ENCODE assay signal across 9 cellular contexts in the genomic region with DNA sequence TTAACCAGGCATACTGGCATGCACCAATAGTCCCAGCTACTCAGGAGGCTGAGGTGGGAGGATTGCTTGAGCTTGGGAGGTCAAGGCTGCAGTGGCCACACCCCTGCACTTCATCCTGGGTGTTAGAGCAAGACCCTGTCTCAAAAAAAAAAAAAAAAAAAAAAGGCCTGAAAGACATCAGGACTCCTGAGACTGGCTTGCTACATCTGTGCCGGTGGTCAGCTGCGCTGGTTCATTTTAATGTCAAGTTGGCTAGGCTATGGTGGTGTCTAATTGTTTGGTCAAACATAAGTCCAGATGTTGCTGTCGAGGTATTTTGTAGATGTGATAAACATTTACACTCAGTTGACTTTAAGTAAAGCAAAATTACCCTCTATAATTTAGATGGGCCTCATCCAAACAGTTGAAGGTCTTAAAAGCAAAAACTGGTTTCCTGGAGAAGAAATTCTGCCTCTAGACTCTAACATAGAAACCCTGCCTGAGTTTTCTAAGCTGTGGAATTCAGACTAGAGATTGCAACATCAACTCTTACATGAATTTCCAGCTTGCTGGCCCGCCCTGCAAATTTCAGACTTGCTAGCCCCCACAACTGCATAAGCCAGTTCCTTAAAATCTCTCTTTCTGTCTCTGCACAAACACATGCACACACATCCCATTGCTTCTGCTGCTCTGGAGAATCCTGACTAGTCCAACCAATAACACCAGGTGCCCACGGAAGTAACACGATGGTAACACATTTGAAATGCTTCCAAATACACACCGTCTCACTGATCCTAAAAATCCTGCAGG. TPM values are rescaled to one million over a fixed set of nuclear protein-coding genes. Genes with fewer than 3 reads are reported as not detected.
DNase-seq lines count a peak whose midpoint lies in the region; ATAC-seq, FAIRE-seq and TF ChIP-seq lines count a peak whose summit lies in the region.
"Had no signal": no experiment of that assay in that cellular context is flagged by ENCODE, and none has a peak within 500 bp of the region (broad histone marks: within the 10 kb centered on the region; RNA-seq: fewer than 3 reads in every experiment).

No MANE protein-coding gene starts in this region.

- no peaks in the 10 kb centered on the region for H3K79me2 ChIP-seq in H1 (ENCODE audit: control insufficient read depth in 1 of 2, insufficient read depth in 2 of 2, low read length in 2 of 2)

- 0 out of 2 replicates have a peak overlapping the region, but pooled peaks have one; percentile 32 for H2BK20ac ChIP-seq in H1 (ENCODE audit: low read length)

- no peak overlapping the region for H3K4ac ChIP-seq in H1 (replicated peaks; ENCODE audit: insufficient read length, low read depth, low read length)

- no peak overlapping the region for H3K56ac ChIP-seq in H1 (replicated peaks; ENCODE audit: insufficient read length, low read depth, low read length)

- TF ChIP-seq POLR2A in H1 (IDR thresholded peaks at IDR 0.05; ENCODE audit: control extremely low read depth in 1 of 2, low read depth in 2 of 2, low read length in 2 of 2) = no peak

- H3K27me3 Mint-ChIP-seq in stimulated activated naive CD8-positive, alpha-beta T cell treated with anti-CD3 and anti-CD28 coated beads, Interleukin-15, Interleukin-2, amounts not matched to agents 100 ng/mL and 50 ng/mL, for 24 hours = no peaks in the 10 kb centered on the region

- CTCF ChIA-PET in H1 (lab: Charles Lee; ENCODE audit: partially characterized antibody) = interaction anchor here (1.0 to 3.1 kb wide), 9 partner anchors 11 to 191 kb away, joined by 3 to 20 read pairs (median 4); a partner anchor contains a TSS

- no peaks in the 10 kb centered on the region for H3K9me3 ChIP-seq in H1 (ENCODE audit: insufficient read depth in 2 of 2, low read depth in 1 of 2, low read length in 1 of 2)
- H3K9me3 ChIP-seq in mucosa of stomach (ENCODE audit: control insufficient read depth, low read length) = no peaks in the 10 kb centered on the region
- H3K9me3 ChIP-seq: BLaER1 had no signal

- no peak overlapping the region for H4K8ac ChIP-seq in H1 (ENCODE audit: extremely low read depth, insufficient read depth, low read length)

- H3K4me3 ChIP-seq in H1 (ENCODE audit: extremely low read depth in 1 of 4, insufficient read depth in 2 of 4, low read depth in 3 of 4, low read length in 4 of 4) (no peak overlapping the region), mucosa of stomach (ENCODE audit: low read length) (no peak overlapping the region)
- H3K4me3 ChIP-seq: BLaER1 had no signal

- no peaks in the 10 kb centered on the region for H3K36me3 ChIP-seq in H1 (ENCODE audit: control insufficient read depth in 2 of 4, insufficient read depth in 4 of 4, low read length in 3 of 4)
- H3K36me3 ChIP-seq in mucosa of stomach (ENCODE audit: control insufficient read depth, insufficient read depth, low read length) = no peaks in the 10 kb centered on the region
- H3K36me3 ChIP-seq: BLaER1 had no signal

- peaks cover 16% of the 10 kb centered on the region for H3K36me3 Mint-ChIP-seq in stimulated activated naive CD8-positive, alpha-beta T cell treated with anti-CD3 and anti-CD28 coated beads, Interleukin-15, Interleukin-2, amounts not matched to agents 100 ng/mL and 50 ng/mL, for 24 hours (ENCODE audit: low read depth)

- peak overlapping the region; percentile 29 for H3K27ac Mint-ChIP-seq in stimulated activated naive CD8-positive, alpha-beta T cell treated with anti-CD3 and anti-CD28 coated beads, Interleukin-15, Interleukin-2, amounts not matched to agents 100 ng/mL and 50 ng/mL, for 24 hours

- peaks cover 0 to 1% (median under 1%) of the 10 kb centered on the region in 4 experiments; a peak in 3 of 7 replicates for H3K4me1 ChIP-seq in H1 (replicated peaks in 1 of 4; ENCODE audit: control insufficient read depth in 3 of 4, insufficient read depth in 4 of 4, low read length in 3 of 4)
- H3K4me1 ChIP-seq in mucosa of stomach (ENCODE audit: control insufficient read depth, insufficient read depth, low read length) = peaks cover 67% of the 10 kb centered on the region

- H3K9ac ChIP-seq in H1 (replicated peaks in 1 of 4; ENCODE audit: extremely low read depth in 1 of 4, low read depth in 3 of 4, low read length in 3 of 4) = no peak overlapping the region
- peak overlapping the region; percentile 6 for H3K9ac ChIP-seq in mucosa of stomach (ENCODE audit: low read length)
- H3K9ac ChIP-seq: BLaER1 had no signal

- TF ChIP-seq CTCF in H1 (IDR thresholded peaks at IDR 0.05; ENCODE audit: control extremely low read depth in 1 of 3, insufficient read depth in 1 of 3, low read depth in 1 of 3, low read length in 3 of 3) = no peak

- H2AK5ac ChIP-seq in H1 (ENCODE audit: low read depth, low read length) = no peak overlapping the region

- no peak overlapping the region for H3K4me2 ChIP-seq in H1 (ENCODE audit: insufficient read depth in 1 of 2, low read depth in 2 of 2, low read length in 2 of 2)
- H3K4me2 ChIP-seq: BLaER1 had no signal

- FAIRE-seq in H1 (lab: Jason Lieb, UNC) = no peak

- H2AFZ ChIP-seq in H1 (ENCODE audit: low read length) = no peak overlapping the region

- no peak overlapping the region for H4K5ac ChIP-seq in H1 (ENCODE audit: insufficient read length, low read depth, low read length)

- no peak for ATAC-seq in stimulated activated naive CD8-positive, alpha-beta T cell treated with anti-CD3 and anti-CD28 coated beads, Interleukin-15, Interleukin-2, amounts not matched to agents 100 U/mL and 50 U/mL, for 24 hours
- no peak for ATAC-seq in HG03469 (IDR thresholded peaks at IDR 0.05; ENCODE audit: unreplicated experiment)

- no peak overlapping the region for H2BK15ac ChIP-seq in H1 (ENCODE audit: low read length)

- no peaks in the 10 kb centered on the region for H3K9me3 Mint-ChIP-seq in stimulated activated naive CD8-positive, alpha-beta T cell treated with anti-CD3 and anti-CD28 coated beads, Interleukin-15, Interleukin-2, amounts not matched to agents 100 ng/mL and 50 ng/mL, for 24 hours

- H4K91ac ChIP-seq in H1 (replicated peaks; ENCODE audit: insufficient read length, low read length) = no peak overlapping the region

- H3K18ac ChIP-seq in H1 (ENCODE audit: extremely low read depth, low read length) = no peak overlapping the region

- H3K27me3 ChIP-seq in H1 (replicated peaks in 1 of 4; ENCODE audit: control insufficient read depth in 3 of 4, extremely low read depth in 1 of 4, insufficient read depth in 3 of 4, low read length in 3 of 4) = no peaks in the 10 kb centered on the region
- H3K27me3 ChIP-seq in mucosa of stomach (ENCODE audit: control insufficient read depth, insufficient read depth, low read length) = no peaks in the 10 kb centered on the region
- H3K27me3 ChIP-seq: BLaER1 had no signal

- DNase-seq in stimulated activated naive CD8-positive, alpha-beta T cell treated with anti-CD3 and anti-CD28 coated beads, Interleukin-15, Interleukin-2, amounts not matched to agents 100 U/mL and 50 U/mL, for 24 hours = no peak
- DNase-seq in H1 (ENCODE audit: low read depth in 1 of 2, low spot score in 2 of 2) (no peak), NCI-H524 treated with DMSO at 0.1 percent for 48 hours (lab: John Stamatoyannopoulos, UW) (no peak), NCI-H146 (lab: John Stamatoyannopoulos, UW) (no peak), RKO (ENCODE audit: low spot score) (no peak)

- no peak overlapping the region for H3K27ac ChIP-seq in H1 (ENCODE audit: low read depth, low read length)
- H3K27ac ChIP-seq: BLaER1 had no signal

- POLR2A ChIA-PET in H1 (lab: Charles Lee; ENCODE audit: partially characterized antibody) = interaction anchor here (1.2 kb wide), 1 partner anchor 24 kb away, joined by 4 read pairs; no protein-coding TSS in a partner anchor

- H3K23me2 ChIP-seq in H1 (ENCODE audit: low read depth, low read length) = no peaks in the 10 kb centered on the region

- H3K4me1 Mint-ChIP-seq in stimulated activated naive CD8-positive, alpha-beta T cell treated with anti-CD3 and anti-CD28 coated beads, Interleukin-15, Interleukin-2, amounts not matched to agents 100 ng/mL and 50 ng/mL, for 24 hours (ENCODE audit: low read depth) = peaks cover 39% of the 10 kb centered on the region

- no peaks in the 10 kb centered on the region for H3K79me1 ChIP-seq in H1 (ENCODE audit: low read depth, low read length)

- no peak for TF ChIP-seq EP300 in H1 (IDR thresholded peaks at IDR 0.05; ENCODE audit: borderline replicate concordance in 1 of 2, low read depth in 2 of 2, low read length in 2 of 2)

- H3K14ac ChIP-seq in H1 (ENCODE audit: insufficient read length) = no peak overlapping the region

- TF ChIP-seq RAD21 in H1 (IDR thresholded peaks at IDR 0.05 in 1 of 2, conservative IDR thresholded peaks at IDR 0.05 in 1 of 2; ENCODE audit: low read depth in 2 of 2, low read length in 2 of 2) = no peak

- no peak overlapping the region for H3K23ac ChIP-seq in H1 (ENCODE audit: insufficient read length)

- H2BK120ac ChIP-seq in H1 (replicated peaks; ENCODE audit: low read depth, low read length) = no peak overlapping the region

- H4K20me1 ChIP-seq in H1 (replicated peaks in 1 of 2; ENCODE audit: control insufficient read depth in 1 of 2, insufficient read depth in 2 of 2, low read length in 2 of 2) = no peaks in the 10 kb centered on the region
- H4K20me1 ChIP-seq: BLaER1 had no signal

- no peak overlapping the region for H2BK12ac ChIP-seq in H1 (ENCODE audit: low read depth, low read length)

- 95% methylated on average over 7 of the region's 7 CpGs; no CpG with 5 or more reads in 1 of the 2 experiments for WGBS in H1 (ENCODE audit: extremely low coverage in 1 of 2, insufficient coverage in 1 of 2, insufficient read length in 1 of 2, insufficient replicate concordance in 2 of 2, low coverage in 1 of 2, low lambda C conversion rate in 2 of 2, missing lambda C conversion rate in 1 of 2), 2 experiments

- H3K4me3 Mint-ChIP-seq in stimulated activated naive CD8-positive, alpha-beta T cell treated with anti-CD3 and anti-CD28 coated beads, Interleukin-15, Interleukin-2, amounts not matched to agents 100 ng/mL and 50 ng/mL, for 24 hours = no peak overlapping the region

- H2BK5ac ChIP-seq in H1 (ENCODE audit: low read depth, low read length) = no peak overlapping the region

RNA-seq across cellular contexts. Expression of a gene that starts 18.2 kb away (rescaled TPM):
- total RNA-seq in H1 (2021; fragmentation: NEBNext Ultra II Directional; extraction: Animal tissue kit (Norgen Biotek cat#: 25700)) = 2.3 and 3.2 TPM in 2 replicates
- 0.94 and 0.98 TPM in 2 replicates for polyA plus RNA-seq in H1 (2011; rRNA removed)
- 1.0 TPM for polyA plus RNA-seq in H1 (2011; cell fraction: cytosol; rRNA removed)
- 1.2 TPM for polyA plus RNA-seq in H1 (2011; cell fraction: nucleus; rRNA removed)
- polyA plus RNA-seq in H1 (2012, experiment 1 of 2) = 2.3 to 2.8 TPM (median 2.4 TPM) in 4 replicates
- 0.09 TPM for polyA plus RNA-seq in H1 (2012, experiment 2 of 2)
- polyA plus RNA-seq in H1 (2013, experiment 1 of 2) = 2.0 TPM
- polyA plus RNA-seq in H1 (2013, experiment 2 of 2) = 2.4 TPM
- 1.6 and 2.4 TPM in 2 replicates for polyA minus RNA-seq in H1 (2011; rRNA and poly(A)+ RNA removed)
- polyA minus RNA-seq in H1 (2011; cell fraction: cytosol; rRNA and poly(A)+ RNA removed) = 1.0 TPM
- 1.4 TPM for polyA minus RNA-seq in H1 (2011; cell fraction: nucleus; rRNA and poly(A)+ RNA removed)

RNA-seq across cellular contexts. Expression of a gene that starts 32.5 kb away (rescaled TPM):
- 18.9 and 19.6 TPM in 2 replicates for total RNA-seq in H1 (2021; fragmentation: NEBNext Ultra II Directional; extraction: Animal tissue kit (Norgen Biotek cat#: 25700))
- 3.5 and 7.0 TPM in 2 replicates for polyA plus RNA-seq in H1 (2011; rRNA removed)
- 9.1 TPM for polyA plus RNA-seq in H1 (2011; cell fraction: cytosol; rRNA removed)
- 3.5 TPM for polyA plus RNA-seq in H1 (2011; cell fraction: nucleus; rRNA removed)
- polyA plus RNA-seq in H1 (2012, experiment 1 of 2) = 8.7 to 16.4 TPM (median 10.0 TPM) in 4 replicates
- polyA plus RNA-seq in H1 (2012, experiment 2 of 2) = 1.7 TPM
- polyA plus RNA-seq in H1 (2013, experiment 1 of 2) = 17.5 TPM
- 16.7 TPM for polyA plus RNA-seq in H1 (2013, experiment 2 of 2)
- polyA minus RNA-seq in H1 (2011; rRNA and poly(A)+ RNA removed) = 6.8 and 7.5 TPM in 2 replicates
- polyA minus RNA-seq in H1 (2011; cell fraction: cytosol; rRNA and poly(A)+ RNA removed) = 7.0 TPM
- polyA minus RNA-seq in H1 (2011; cell fraction: nucleus; rRNA and poly(A)+ RNA removed) = 14.3 TPM
